18 cellular contexts compared by ENCODE assay signal in the genomic region with DNA sequence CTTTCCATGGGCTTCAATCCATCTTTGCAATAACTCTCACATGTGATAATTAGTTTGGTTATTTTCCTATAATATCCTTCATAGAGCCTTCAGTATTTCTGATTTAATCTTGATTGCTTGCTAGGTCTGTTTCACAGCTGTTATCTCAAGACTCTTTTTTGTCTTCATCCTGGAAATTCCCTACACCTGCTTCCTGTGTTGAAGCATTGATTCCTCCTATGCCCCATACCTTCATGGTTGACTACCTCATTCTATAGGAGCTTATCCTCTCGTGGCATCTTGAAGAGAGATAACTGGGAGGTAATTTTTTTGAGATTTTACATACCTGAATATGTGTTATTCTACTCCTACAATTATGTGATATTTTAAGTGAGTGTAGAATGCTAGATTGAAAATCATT. TPM values are rescaled to one million over a fixed set of nuclear protein-coding genes. Genes with fewer than 3 reads are reported as not detected.
DNase-seq lines count a peak whose midpoint lies in the region; ATAC-seq, FAIRE-seq and TF ChIP-seq lines count a peak whose summit lies in the region.
"Had no signal": no experiment of that assay in that cellular context is flagged by ENCODE, and none has a peak within 500 bp of the region (broad histone marks: within the 10 kb centered on the region; RNA-seq: fewer than 3 reads in every experiment).

No MANE protein-coding gene starts in this region.

- H3K4me3 ChIP-seq in GM12865 (ENCODE audit: low read depth, low read length), result no peak overlapping the region
- H3K4me3 ChIP-seq: dorsolateral prefrontal cortex, HAP-1 had no signal

- ATAC-seq in T-helper 17 cell (peak; percentile 55), naive B cell (ENCODE audit: low read depth in 2 of 2) (peak; percentile 74 to 75), HG02981 (IDR thresholded peaks at IDR 0.05; ENCODE audit: unreplicated experiment) (no peak), GM21526 (IDR thresholded peaks at IDR 0.05; ENCODE audit: low FRiP score, unreplicated experiment) (no peak)
- ATAC-seq: activated CD8-positive, alpha-beta memory T cell treated with anti-CD3 and anti-CD28 coated beads, Interleukin-2, amount 10 ng/mL, durations not matched to agents 7 days and 5 days; stimulated activated naive CD8-positive, alpha-beta T cell treated with anti-CD3 and anti-CD28 coated beads, Interleukin-15, amount 100 ng/mL, for 72 hours had no signal

- H3K27ac Mint-ChIP-seq in T-helper 17 cell, result peak overlapping the region; percentile 71
- H3K27ac Mint-ChIP-seq in naive B cell, result peak overlapping the region in 2 of 6 donors; percentile 3 to 40
- H3K27ac Mint-ChIP-seq: activated CD8-positive, alpha-beta memory T cell treated with anti-CD3 and anti-CD28 coated beads, Interleukin-2, amount 10 ng/mL, durations not matched to agents 7 days and 5 days; brain had no signal

- TF ChIP-seq POLR2A in H54 (IDR thresholded peaks at IDR 0.05; ENCODE audit: low read depth, low read length), result no peak

- H3K4me1 Mint-ChIP-seq in T-helper 17 cell (peaks cover 25% of the 10 kb centered on the region), naive B cell (peaks cover 40 to 47% (median 47%) of the 10 kb centered on the region in 3 donors)
- H3K4me1 Mint-ChIP-seq: brain had no signal

- H3K36me3 Mint-ChIP-seq in T-helper 17 cell (ENCODE audit: low read depth) (no peaks in the 10 kb centered on the region), naive B cell (peaks cover 11 to 16% of the 10 kb centered on the region in 2 donors)

- TF ChIP-seq CTCF in GM12865 (IDR thresholded peaks at IDR 0.05; ENCODE audit: insufficient read depth, low read depth, low read length, missing control alignments), result no peak

- no peaks in the 10 kb centered on the region for H3K27me3 Mint-ChIP-seq in T-helper 17 cell
- no peaks in the 10 kb centered on the region for H3K27me3 Mint-ChIP-seq in naive B cell
- H3K27me3 Mint-ChIP-seq: activated CD8-positive, alpha-beta memory T cell treated with anti-CD3 and anti-CD28 coated beads, Interleukin-2, amount 10 ng/mL, durations not matched to agents 7 days and 5 days; brain; stimulated activated naive CD8-positive, alpha-beta T cell treated with anti-CD3 and anti-CD28 coated beads, Interleukin-15, amount 100 ng/mL, for 72 hours had no signal

- FAIRE-seq in H54 (lab: Jason Lieb, UNC), result peak; percentile 38

- peak; percentile 37 for DNase-seq in GM12865 (ENCODE audit: low read depth)
- no peak for DNase-seq in H54 (ENCODE audit: insufficient read length, low spot score)
- DNase-seq in T-helper 17 cell, result no peak
- no peak for DNase-seq in naive B cell
- DNase-seq in T-helper 1 cell, result no peak
- no peak for DNase-seq in NCI-H226
- DNase-seq: activated CD4-positive, alpha-beta T cell treated with anti-CD3 and anti-CD28 coated beads for 1 hour; activated CD8-positive, alpha-beta memory T cell treated with anti-CD3 and anti-CD28 coated beads, Interleukin-2, amount 10 ng/mL, durations not matched to agents 7 days and 5 days; activated gamma-delta T cell; dorsolateral prefrontal cortex; left cardiac atrium; NCI-H1105 treated with DMSO at 0.1 percent for 48 hours; posterior cingulate gyrus; stimulated activated naive CD8-positive, alpha-beta T cell treated with anti-CD3 and anti-CD28 coated beads, Interleukin-15, amount 100 ng/mL, for 72 hours had no signal

- H3K9me3 ChIP-seq in T-helper 17 cell (ENCODE audit: control insufficient read depth, low read length, poor library complexity, severe bottlenecking), result no peaks in the 10 kb centered on the region
- H3K9me3 ChIP-seq: HAP-1 had no signal

- peaks cover 0 to 13% (median 1%) of the 10 kb centered on the region in 7 donors for H3K9me3 Mint-ChIP-seq in naive B cell

- H3K4me3 Mint-ChIP-seq in T-helper 17 cell (no peak overlapping the region), naive B cell (peak overlapping the region in 5 of 8 donors; percentile 11 to 54 (median 23))
- H3K4me3 Mint-ChIP-seq: activated CD8-positive, alpha-beta memory T cell treated with anti-CD3 and anti-CD28 coated beads, Interleukin-2, amount 10 ng/mL, durations not matched to agents 7 days and 5 days; brain had no signal

RNA-seq across cellular contexts. Expression of a gene that starts 26.7 kb away (rescaled TPM):
- 10 to 100 TPM; 42.4 to 45.4 TPM for total RNA-seq in T-helper 17 cell
- 10 to 100 TPM; 14.8 to 30.1 (median 22.9) TPM for polyA plus RNA-seq in naive B cell (ENCODE audit: low read depth in 6 of 6)

Comparison
In these comparisons a context has a peak if more than half of its experiments do, and no peak if none do; other contexts are left out.
1. ATAC-seq: peak in T-helper 17 cell (single experiment) and naive B cell (2 of 2); none in HG02981 (single experiment) and GM21526 (single experiment).